In the genomic region with DNA sequence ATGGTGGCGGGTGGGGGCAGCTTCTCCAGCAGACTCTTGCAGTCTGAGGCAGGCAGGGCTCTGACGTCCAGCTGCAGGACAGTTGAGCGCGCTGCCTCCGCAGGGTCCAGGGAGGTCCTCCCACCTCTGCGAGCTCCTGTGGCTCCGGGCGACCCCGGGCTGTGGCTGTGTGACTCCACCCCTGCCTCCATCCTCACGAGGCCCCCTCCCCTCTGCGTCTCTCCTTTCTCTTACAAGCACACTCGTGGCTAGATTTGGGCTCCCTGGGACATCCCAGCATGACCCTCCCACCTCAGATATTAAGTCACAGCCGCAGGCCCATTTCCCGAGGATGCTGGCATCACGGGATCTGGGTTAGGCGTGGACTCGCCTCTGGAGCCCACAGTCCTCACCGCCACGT, we compare ENCODE assay signal across 10 cellular contexts. TPM values are rescaled to one million over a fixed set of nuclear protein-coding genes. Genes with fewer than 3 reads are reported as not detected.
DNase-seq lines count a peak whose midpoint lies in the region; ATAC-seq, FAIRE-seq and TF ChIP-seq lines count a peak whose summit lies in the region.
"Not testable (repeated sequence)": the region's sequence is repeated elsewhere in the genome, so short reads cannot be mapped to it uniquely, and the experiment has no call there.
"Had no signal": no experiment of that assay in that cellular context is flagged by ENCODE, and none has a peak within 500 bp of the region (broad histone marks: within the 10 kb centered on the region; RNA-seq: fewer than 3 reads in every experiment).

No MANE protein-coding gene starts in this region.

- H4K20me1 ChIP-seq in H9 (ENCODE audit: control insufficient read depth, insufficient read depth, insufficient read length), result not testable (repeated sequence)

- not testable (repeated sequence) for H3K27ac ChIP-seq in H9 (ENCODE audit: insufficient read length, low read depth, low read length); colonic mucosa; kidney (ENCODE audit: low read depth in 2 of 2, low read length in 2 of 2); aorta (ENCODE audit: low read depth in 1 of 2, low read length in 2 of 2)

- H3K4me2 ChIP-seq in H9 (ENCODE audit: insufficient read depth, insufficient read length, low read length), result not testable (repeated sequence)

- H3K4me1 Mint-ChIP-seq in H9, result not testable (repeated sequence)

- H3K79me2 ChIP-seq in H9 (ENCODE audit: insufficient read depth, low read length), result not testable (repeated sequence)

- H2BK120ac ChIP-seq in H9 (ENCODE audit: low read depth, low read length, poor library complexity, severe bottlenecking), result not testable (repeated sequence)

- H3K27me3 Mint-ChIP-seq in H9 (ENCODE audit: low read depth), result not testable (repeated sequence)

- not testable (repeated sequence) for H3K23ac ChIP-seq in H9 (ENCODE audit: insufficient read length, low read depth, low read length)

- H3K36me3 ChIP-seq in BE2C; colonic mucosa; kidney (ENCODE audit: control insufficient read depth in 1 of 2, insufficient read depth in 2 of 2, low read length in 2 of 2); aorta (ENCODE audit: control insufficient read depth in 1 of 2, insufficient read depth in 2 of 2, low read length in 1 of 2): not testable (repeated sequence)

- H2BK20ac ChIP-seq in H9 (ENCODE audit: low read depth, low read length, poor library complexity, severe bottlenecking), result not testable (repeated sequence)

- H3K56ac ChIP-seq in H9 (ENCODE audit: insufficient read length, low read depth, low read length), result not testable (repeated sequence)

- H3K9me3 ChIP-seq in BE2C; H9 (ENCODE audit: control insufficient read depth, low read depth, low read length); colonic mucosa; kidney (ENCODE audit: control insufficient read depth in 1 of 2, low read length in 2 of 2); aorta (ENCODE audit: control insufficient read depth, low read length): not testable (repeated sequence)

- H2AK5ac ChIP-seq in H9 (ENCODE audit: insufficient read length, low read length), result not testable (repeated sequence)

- H2AFZ ChIP-seq in H9 (ENCODE audit: low read length), result not testable (repeated sequence)

- no CpG with 5 or more reads among the region's 19 CpGs for WGBS in H9 (ENCODE audit: extremely low coverage, insufficient read length, low lambda C conversion rate)
- 80 to 90% methylated on average over 8 to 15 of the region's 19 CpGs for WGBS in aorta, 2 donors

- not testable (repeated sequence) for H4K5ac ChIP-seq in H9 (ENCODE audit: insufficient read length, low read depth, low read length)

- not testable (repeated sequence) for H3K27me3 ChIP-seq in BE2C; H9 (ENCODE audit: insufficient read depth, low read length); colonic mucosa; aorta (ENCODE audit: control insufficient read depth in 1 of 2, insufficient read depth in 2 of 2, low read length in 1 of 2)

- intact Hi-C loops in colonic mucosa (cut with DNase I); kidney (cut with DNase I); aorta (cut with DNase I): not testable (repeated sequence)

- H3T11ph ChIP-seq in H9 (ENCODE audit: low read length), result not testable (repeated sequence)

- not testable (repeated sequence) for H3K27ac Mint-ChIP-seq in H9

- not testable (repeated sequence) for FAIRE-seq in kidney (lab: Jason Lieb, UNC)

- not testable (repeated sequence) for H3K4ac ChIP-seq in H9 (ENCODE audit: low read depth, low read length)

- not testable (repeated sequence) for H3K23me2 ChIP-seq in H9 (ENCODE audit: insufficient read length, low read depth, low read length, poor library complexity, severe bottlenecking)

- H3K79me1 ChIP-seq in H9 (ENCODE audit: insufficient read depth, low read depth, low read length, poor library complexity, severe bottlenecking), result not testable (repeated sequence)

- not testable (repeated sequence) for H2BK12ac ChIP-seq in H9 (ENCODE audit: insufficient read length, low read depth, low read length)

- H3K4me1 ChIP-seq in BE2C; H9 (ENCODE audit: insufficient read depth, low read length); colonic mucosa; kidney (ENCODE audit: control insufficient read depth in 1 of 2, insufficient read depth in 1 of 2, low read depth in 1 of 2, low read length in 2 of 2); aorta (ENCODE audit: control insufficient read depth in 1 of 2, insufficient read depth in 2 of 2, low read length in 2 of 2): not testable (repeated sequence)

- not testable (repeated sequence) for H3K18ac ChIP-seq in H9 (ENCODE audit: insufficient read length, low read depth, low read length)

- TF ChIP-seq CTCF in BE2C (IDR thresholded peaks at IDR 0.05; ENCODE audit: low read depth, low read length); H9 (conservative IDR thresholded peaks at IDR 0.05); colonic mucosa (IDR thresholded peaks at IDR 0.05); kidney (IDR thresholded peaks at IDR 0.05; ENCODE audit: borderline replicate concordance, extremely low read depth, insufficient read depth): not testable (repeated sequence)

- ATAC-seq in aorta (ENCODE audit: low FRiP score), result not testable (repeated sequence)

- not testable (repeated sequence) for H3K4me3 Mint-ChIP-seq in H9

- not testable (repeated sequence) for H3K14ac ChIP-seq in H9 (ENCODE audit: insufficient read depth, low read length)

- not testable (repeated sequence) for H4K8ac ChIP-seq in H9 (replicated peaks; ENCODE audit: insufficient read length, low read depth, low read length)

- not testable (repeated sequence) for H3K9ac ChIP-seq in H9 (ENCODE audit: extremely low read depth, insufficient read length, low read length); colonic mucosa (ENCODE audit: low read depth in 2 of 2, low read length in 2 of 2); kidney (ENCODE audit: low read length in 2 of 2)

- H4K91ac ChIP-seq in H9 (ENCODE audit: insufficient read length, low read depth, low read length), result not testable (repeated sequence)

- not testable (repeated sequence) for H3K4me3 ChIP-seq in BE2C (ENCODE audit: low read depth, low read length); colonic mucosa; kidney (ENCODE audit: low read length in 2 of 2); aorta (ENCODE audit: low read length in 2 of 2)

- H3K36me3 Mint-ChIP-seq in H9 (ENCODE audit: insufficient read depth in 1 of 3, low read depth in 3 of 3), result not testable (repeated sequence)

- H2BK15ac ChIP-seq in H9 (ENCODE audit: low read depth, low read length), result not testable (repeated sequence)

- DNase-seq in BE2C (peak; percentile 7), H9 (peak; percentile 12), colonic mucosa (peak; percentile 13), kidney (peak; percentile 55), aorta (peak; percentile 19 to 76)
- DNase-seq in activated CD8-positive, alpha-beta memory T cell treated with anti-CD3 and anti-CD28 coated beads, Interleukin-2, amount 50 U/mL, for 48 hours, result peak; percentile 50
- peak; percentile 11 for DNase-seq in stimulated activated CD8-positive, alpha-beta memory T cell treated with anti-CD3 and anti-CD28 coated beads, Interleukin-4, amount 100 ng/mL, for 48 hours

- not testable (repeated sequence) for H2BK5ac ChIP-seq in H9 (ENCODE audit: insufficient read length, low read length)

- not testable (repeated sequence) for H3K9me3 Mint-ChIP-seq in H9

RNA-seq across cellular contexts. Expression of a gene that starts 34.3 kb away (rescaled TPM):
- polyA plus RNA-seq in BE2C (2012; ENCODE audit: insufficient read depth, insufficient read length, low read depth), result 21.0 TPM
- 0.86 and 1.4 TPM in 2 replicates for total RNA-seq in H9 (2021)
- total RNA-seq in colonic mucosa, result 1 to 10 TPM; 1.4 to 2.4 TPM
- total RNA-seq in kidney, result 5.4 TPM
- polyA plus RNA-seq in kidney (ENCODE audit: insufficient read depth, low read depth, low replicate concordance), result 4.4 TPM
- total RNA-seq in aorta, result 10 to 100 TPM in 1 of 2 donors, 1 to 10 TPM in 1; 5.9 to 17.7 TPM
- polyA plus RNA-seq in aorta, result 1 to 10 TPM; 2.0 to 4.5 TPM
- total RNA-seq: GM12878 had no signal
- polyA plus RNA-seq: IgD-negative memory B cell had no signal

RNA-seq across cellular contexts. Expression of a gene that starts 57.1 kb away (rescaled TPM):
- 7.5 TPM for polyA plus RNA-seq in BE2C (2012; ENCODE audit: insufficient read depth, insufficient read length, low read depth)
- total RNA-seq in H9 (2021) (0.44 and 0.48 TPM in 2 replicates), colonic mucosa (1 to 10 TPM; 1.7 to 4.0 TPM), kidney (6.9 TPM), aorta (1 to 10 TPM; 5.6 to 9.8 TPM)
- polyA plus RNA-seq in kidney (ENCODE audit: insufficient read depth, low read depth, low replicate concordance) (5.8 TPM), aorta (1 to 10 TPM; 2.5 to 4.7 TPM)
- total RNA-seq: HepG2 had no signal
- polyA plus RNA-seq: IgD-negative memory B cell had no signal
